In the genomic region with DNA sequence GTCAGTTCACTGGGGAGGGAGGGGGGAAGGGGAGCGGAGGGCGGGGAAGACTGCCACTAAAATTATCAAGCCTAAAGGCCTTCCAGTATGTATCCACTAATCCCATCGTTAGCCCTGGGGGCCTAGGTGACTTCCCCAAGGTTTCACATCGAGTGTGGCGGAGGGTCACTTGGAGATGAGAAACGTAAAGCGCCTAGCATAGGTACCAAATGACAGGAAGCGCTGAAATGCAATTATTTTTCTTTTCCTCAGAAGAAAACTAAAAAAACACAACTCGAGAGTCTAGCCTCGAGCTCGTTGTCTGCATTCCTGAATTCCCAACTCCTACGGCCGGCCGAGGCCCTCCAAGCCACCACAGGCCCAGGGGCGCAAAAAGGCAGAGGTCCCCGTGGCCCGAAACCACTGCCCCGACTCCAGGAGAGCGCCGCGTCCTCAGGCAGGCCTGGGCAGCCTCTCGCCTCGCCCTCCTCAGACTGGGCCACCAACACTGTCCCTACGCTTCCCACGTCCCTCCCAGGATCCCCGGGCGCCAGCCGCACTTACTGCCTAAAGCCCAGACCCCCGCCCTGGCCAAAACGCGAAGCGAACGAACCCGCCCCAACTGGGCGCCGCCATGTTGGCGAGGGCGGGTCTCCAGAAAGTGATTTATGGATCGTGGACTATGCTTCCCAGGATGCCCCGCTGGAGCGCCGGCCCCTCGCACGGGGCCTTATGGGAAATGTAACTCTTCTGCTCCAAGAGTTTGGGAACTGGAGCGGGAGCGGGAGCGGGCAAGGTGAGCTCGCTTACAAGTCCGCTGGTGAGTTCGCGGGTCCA, we compare ENCODE assay signal across 1 cellular context.
TF ChIP-seq lines count a peak whose summit lies in the region.

USP40 (minus strand) TSS at position 642 of the 816 bp plus-strand sequence. CDS start 1,228 bp downstream, outside the sequence.

TF ChIP-seq in HepG2, 621 proteins besides CTCF, POLR2A, EP300 and RAD21 (continued from another document and continues in another):
- TF ChIP-seq SNAPC4 (CRISPR knock-in tag; IDR thresholded peaks at IDR 0.05) (peak; percentile 87), ZFX (CRISPR knock-in tag; IDR thresholded peaks at IDR 0.05; ENCODE audit: low read depth) (peak; percentile 100), ZFP82 (CRISPR knock-in tag; IDR thresholded peaks at IDR 0.05; ENCODE audit: borderline replicate concordance) (0 out of 2 replicates have a peak, but pooled peaks have one; percentile 74), SRSF4 (IDR thresholded peaks at IDR 0.05; ENCODE audit: low read depth, low read length, poor library complexity, severe bottlenecking) (no peak), ATF7 (IDR thresholded peaks at IDR 0.05) (no peak), ATF7 (CRISPR knock-in tag; IDR thresholded peaks at IDR 0.05) (peak; percentile 70; the same call in 1 of the 2 replicates), ZNF225 (CRISPR knock-in tag; IDR thresholded peaks at IDR 0.05) (peak; percentile 97), NFIB (CRISPR knock-in tag; IDR thresholded peaks at IDR 0.05; ENCODE audit: borderline replicate concordance) (no peak), ZNF337 (CRISPR knock-in tag; IDR thresholded peaks at IDR 0.05; ENCODE audit: borderline replicate concordance, low read depth) (peak; percentile 64; the same call in 1 of the 2 replicates), MAFF (IDR thresholded peaks at IDR 0.05; ENCODE audit: low read depth, low read length) (no peak), PAWR (CRISPR knock-in tag; IDR thresholded peaks at IDR 0.05; ENCODE audit: borderline replicate concordance) (no peak), ZUFSP (CRISPR knock-in tag; IDR thresholded peaks at IDR 0.05; ENCODE audit: borderline replicate concordance) (no peak; the same call in 1 of the 2 replicates), TARDBP (CRISPR knock-in tag; IDR thresholded peaks at IDR 0.05) (peak; percentile 75; the same call in 1 of the 2 replicates), NFE2L1 (CRISPR knock-in tag; IDR thresholded peaks at IDR 0.05; ENCODE audit: borderline replicate concordance) (peak; percentile 35; the same call in 1 of the 2 replicates), ZNF670 (CRISPR knock-in tag; IDR thresholded peaks at IDR 0.05; ENCODE audit: borderline replicate concordance) (peak; percentile 96), ZNF672 (CRISPR knock-in tag; IDR thresholded peaks at IDR 0.05) (no peak), ZNF652 (CRISPR knock-in tag; IDR thresholded peaks at IDR 0.05; ENCODE audit: borderline replicate concordance, low read depth) (0 out of 2 replicates have a peak, but pooled peaks have one; percentile 41), GABPB1 (CRISPR knock-in tag; IDR thresholded peaks at IDR 0.05) (peak; percentile 88), ZNF549 (CRISPR knock-in tag; IDR thresholded peaks at IDR 0.05) (0 out of 2 replicates have a peak, but pooled peaks have one; percentile 24), KLF6 (CRISPR knock-in tag; IDR thresholded peaks at IDR 0.05) (peak; percentile 91), CHD4 (IDR thresholded peaks at IDR 0.05; ENCODE audit: borderline replicate concordance, low read length) (no peak), NFYB (CRISPR knock-in tag; IDR thresholded peaks at IDR 0.05) (peak; percentile 51), ZNF777 (CRISPR knock-in tag; IDR thresholded peaks at IDR 0.05) (peak; percentile 41; the same call in 1 of the 2 replicates), ZBTB7A (CRISPR knock-in tag; IDR thresholded peaks at IDR 0.05) (peak; percentile 43; the same call in 1 of the 2 replicates), MTF1 (CRISPR knock-in tag; IDR thresholded peaks at IDR 0.05) (peak; percentile 68; the same call in 1 of the 2 replicates), KLF11 (CRISPR knock-in tag; IDR thresholded peaks at IDR 0.05) (peak; percentile 68; the same call in 1 of the 2 replicates), GATAD2A (CRISPR knock-in tag; IDR thresholded peaks at IDR 0.05) (peak; percentile 42), SKI (IDR thresholded peaks at IDR 0.05; ENCODE audit: partially characterized antibody) (no peak), ASH2L (IDR thresholded peaks at IDR 0.05; ENCODE audit: insufficient read length, low read depth, low read length) (peak; percentile 96), FOXK1 (CRISPR knock-in tag; IDR thresholded peaks at IDR 0.05; ENCODE audit: borderline replicate concordance, low read depth) (peak; percentile 73; the same call in 1 of the 2 replicates), ATRX (CRISPR knock-in tag; IDR thresholded peaks at IDR 0.05; ENCODE audit: borderline replicate concordance) (no peak), ZNF629 (CRISPR knock-in tag; conservative IDR thresholded peaks at IDR 0.05) (peak; percentile 35; the same call in 1 of the 2 replicates), RCOR2 (CRISPR knock-in tag; IDR thresholded peaks at IDR 0.05) (peak; percentile 50; the same call in 1 of the 2 replicates), SETDB1 (CRISPR knock-in tag; IDR thresholded peaks at IDR 0.05; ENCODE audit: borderline replicate concordance) (no peak), ZNF614 (CRISPR knock-in tag; IDR thresholded peaks at IDR 0.05; ENCODE audit: borderline replicate concordance) (peak; percentile 70; the same call in 1 of the 2 replicates), POLR2AphosphoS5 (IDR thresholded peaks at IDR 0.05; ENCODE audit: low read depth, low read length) (peak; percentile 96), HDAC2 (CRISPR knock-in tag; IDR thresholded peaks at IDR 0.05) (peak; percentile 75), HNRNPH1 (optimal IDR thresholded peaks at IDR 0.05; ENCODE audit: low read depth, low read length) (no peak), CREB3 (CRISPR knock-in tag; IDR thresholded peaks at IDR 0.05) (peak; percentile 71; the same call in 1 of the 2 replicates), ZNF788 (CRISPR knock-in tag; IDR thresholded peaks at IDR 0.05; ENCODE audit: borderline replicate concordance) (peak; percentile 88; the same call in 1 of the 2 replicates), ZEB1 (IDR thresholded peaks at IDR 0.05; ENCODE audit: insufficient replicate concordance, low read depth) (peak; percentile 74), ZNF879 (CRISPR knock-in tag; IDR thresholded peaks at IDR 0.05) (peak; percentile 94)
- TF ChIP-seq, protein P1, sequence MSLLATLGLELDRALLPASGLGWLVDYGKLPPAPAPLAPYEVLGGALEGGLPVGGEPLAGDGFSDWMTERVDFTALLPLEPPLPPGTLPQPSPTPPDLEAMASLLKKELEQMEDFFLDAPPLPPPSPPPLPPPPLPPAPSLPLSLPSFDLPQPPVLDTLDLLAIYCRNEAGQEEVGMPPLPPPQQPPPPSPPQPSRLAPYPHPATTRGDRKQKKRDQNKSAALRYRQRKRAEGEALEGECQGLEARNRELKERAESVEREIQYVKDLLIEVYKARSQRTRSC (CRISPR knock-in tag; IDR thresholded peaks at IDR 0.05; ENCODE audit: low read depth): no peak
- TF ChIP-seq, protein P2, sequence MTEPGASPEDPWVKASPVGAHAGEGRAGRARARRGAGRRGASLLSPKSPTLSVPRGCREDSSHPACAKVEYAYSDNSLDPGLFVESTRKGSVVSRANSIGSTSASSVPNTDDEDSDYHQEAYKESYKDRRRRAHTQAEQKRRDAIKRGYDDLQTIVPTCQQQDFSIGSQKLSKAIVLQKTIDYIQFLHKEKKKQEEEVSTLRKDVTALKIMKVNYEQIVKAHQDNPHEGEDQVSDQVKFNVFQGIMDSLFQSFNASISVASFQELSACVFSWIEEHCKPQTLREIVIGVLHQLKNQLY (CRISPR knock-in tag; IDR thresholded peaks at IDR 0.05): peak; percentile 16; the same call in 1 of the 2 replicates
- TF ChIP-seq, protein P3, sequence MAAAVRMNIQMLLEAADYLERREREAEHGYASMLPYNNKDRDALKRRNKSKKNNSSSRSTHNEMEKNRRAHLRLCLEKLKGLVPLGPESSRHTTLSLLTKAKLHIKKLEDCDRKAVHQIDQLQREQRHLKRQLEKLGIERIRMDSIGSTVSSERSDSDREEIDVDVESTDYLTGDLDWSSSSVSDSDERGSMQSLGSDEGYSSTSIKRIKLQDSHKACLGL (CRISPR knock-in tag; IDR thresholded peaks at IDR 0.05): peak; percentile 92
- TF ChIP-seq, protein P4, sequence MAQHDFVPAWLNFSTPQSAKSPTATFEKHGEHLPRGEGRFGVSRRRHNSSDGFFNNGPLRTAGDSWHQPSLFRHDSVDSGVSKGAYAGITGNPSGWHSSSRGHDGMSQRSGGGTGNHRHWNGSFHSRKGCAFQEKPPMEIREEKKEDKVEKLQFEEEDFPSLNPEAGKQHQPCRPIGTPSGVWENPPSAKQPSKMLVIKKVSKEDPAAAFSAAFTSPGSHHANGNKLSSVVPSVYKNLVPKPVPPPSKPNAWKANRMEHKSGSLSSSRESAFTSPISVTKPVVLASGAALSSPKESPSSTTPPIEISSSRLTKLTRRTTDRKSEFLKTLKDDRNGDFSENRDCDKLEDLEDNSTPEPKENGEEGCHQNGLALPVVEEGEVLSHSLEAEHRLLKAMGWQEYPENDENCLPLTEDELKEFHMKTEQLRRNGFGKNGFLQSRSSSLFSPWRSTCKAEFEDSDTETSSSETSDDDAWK (CRISPR knock-in tag; IDR thresholded peaks at IDR 0.05): no peak
- TF ChIP-seq, protein P5, sequence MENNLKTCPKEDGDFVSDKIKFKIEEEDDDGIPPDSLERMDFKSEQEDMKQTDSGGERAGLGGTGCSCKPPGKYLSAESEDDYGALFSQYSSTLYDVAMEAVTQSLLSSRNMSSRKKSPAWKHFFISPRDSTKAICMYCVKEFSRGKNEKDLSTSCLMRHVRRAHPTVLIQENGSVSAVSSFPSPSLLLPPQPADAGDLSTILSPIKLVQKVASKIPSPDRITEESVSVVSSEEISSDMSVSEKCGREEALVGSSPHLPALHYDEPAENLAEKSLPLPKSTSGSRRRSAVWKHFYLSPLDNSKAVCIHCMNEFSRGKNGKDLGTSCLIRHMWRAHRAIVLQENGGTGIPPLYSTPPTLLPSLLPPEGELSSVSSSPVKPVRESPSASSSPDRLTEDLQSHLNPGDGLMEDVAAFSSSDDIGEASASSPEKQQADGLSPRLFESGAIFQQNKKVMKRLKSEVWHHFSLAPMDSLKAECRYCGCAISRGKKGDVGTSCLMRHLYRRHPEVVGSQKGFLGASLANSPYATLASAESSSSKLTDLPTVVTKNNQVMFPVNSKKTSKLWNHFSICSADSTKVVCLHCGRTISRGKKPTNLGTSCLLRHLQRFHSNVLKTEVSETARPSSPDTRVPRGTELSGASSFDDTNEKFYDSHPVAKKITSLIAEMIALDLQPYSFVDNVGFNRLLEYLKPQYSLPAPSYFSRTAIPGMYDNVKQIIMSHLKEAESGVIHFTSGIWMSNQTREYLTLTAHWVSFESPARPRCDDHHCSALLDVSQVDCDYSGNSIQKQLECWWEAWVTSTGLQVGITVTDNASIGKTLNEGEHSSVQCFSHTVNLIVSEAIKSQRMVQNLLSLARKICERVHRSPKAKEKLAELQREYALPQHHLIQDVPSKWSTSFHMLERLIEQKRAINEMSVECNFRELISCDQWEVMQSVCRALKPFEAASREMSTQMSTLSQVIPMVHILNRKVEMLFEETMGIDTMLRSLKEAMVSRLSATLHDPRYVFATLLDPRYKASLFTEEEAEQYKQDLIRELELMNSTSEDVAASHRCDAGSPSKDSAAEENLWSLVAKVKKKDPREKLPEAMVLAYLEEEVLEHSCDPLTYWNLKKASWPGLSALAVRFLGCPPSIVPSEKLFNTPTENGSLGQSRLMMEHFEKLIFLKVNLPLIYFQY (CRISPR knock-in tag; IDR thresholded peaks at IDR 0.05; ENCODE audit: borderline replicate concordance): peak; percentile 91
- TF ChIP-seq, protein P6, sequence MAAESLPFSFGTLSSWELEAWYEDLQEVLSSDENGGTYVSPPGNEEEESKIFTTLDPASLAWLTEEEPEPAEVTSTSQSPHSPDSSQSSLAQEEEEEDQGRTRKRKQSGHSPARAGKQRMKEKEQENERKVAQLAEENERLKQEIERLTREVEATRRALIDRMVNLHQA (CRISPR knock-in tag; IDR thresholded peaks at IDR 0.05): no peak
